ENCODE assay signal across 1 cellular context in the genomic region with DNA sequence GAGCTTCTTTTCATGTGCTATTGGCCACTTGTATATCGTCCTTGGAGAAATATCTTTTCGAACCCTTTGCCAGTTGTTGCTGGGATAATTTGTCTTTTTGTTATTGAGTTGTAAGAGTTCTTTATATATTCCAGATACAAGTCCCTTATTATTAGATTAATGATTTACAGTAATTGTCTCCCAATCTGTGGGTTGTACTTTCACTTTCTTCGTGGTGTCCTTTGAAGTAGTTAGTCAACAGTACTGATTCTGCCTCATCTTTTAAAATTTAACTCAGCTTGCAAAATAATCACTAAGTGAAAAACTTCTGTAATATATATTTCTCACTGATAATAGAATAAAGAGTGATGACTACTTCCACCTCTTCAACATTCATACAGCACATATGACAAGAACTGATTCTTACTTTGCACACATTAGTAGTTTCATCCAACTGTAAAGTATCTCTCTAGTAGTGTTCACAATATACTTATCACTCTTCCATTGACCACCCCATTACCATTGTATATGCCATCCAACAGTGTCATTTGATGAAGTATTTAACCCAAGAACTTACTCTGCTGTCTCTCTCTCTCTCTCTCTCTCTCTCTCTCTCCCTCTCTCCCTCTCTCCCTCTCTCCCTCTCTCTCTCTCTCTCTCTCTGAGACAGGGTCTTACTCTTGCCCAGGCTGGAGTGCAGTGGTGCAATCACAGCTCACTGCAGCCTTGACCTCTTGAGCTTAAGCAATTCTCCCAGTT.
A peak's percentile ranks its signal among the peaks of the same experiment; 100 is the strongest.
TF ChIP-seq lines count a peak whose summit lies in the region.

No MANE protein-coding gene starts in this region.

TF ChIP-seq in HepG2, 621 proteins besides CTCF, POLR2A, EP300 and RAD21 (continued from another document and continues in another):
- TF ChIP-seq, protein P1, sequence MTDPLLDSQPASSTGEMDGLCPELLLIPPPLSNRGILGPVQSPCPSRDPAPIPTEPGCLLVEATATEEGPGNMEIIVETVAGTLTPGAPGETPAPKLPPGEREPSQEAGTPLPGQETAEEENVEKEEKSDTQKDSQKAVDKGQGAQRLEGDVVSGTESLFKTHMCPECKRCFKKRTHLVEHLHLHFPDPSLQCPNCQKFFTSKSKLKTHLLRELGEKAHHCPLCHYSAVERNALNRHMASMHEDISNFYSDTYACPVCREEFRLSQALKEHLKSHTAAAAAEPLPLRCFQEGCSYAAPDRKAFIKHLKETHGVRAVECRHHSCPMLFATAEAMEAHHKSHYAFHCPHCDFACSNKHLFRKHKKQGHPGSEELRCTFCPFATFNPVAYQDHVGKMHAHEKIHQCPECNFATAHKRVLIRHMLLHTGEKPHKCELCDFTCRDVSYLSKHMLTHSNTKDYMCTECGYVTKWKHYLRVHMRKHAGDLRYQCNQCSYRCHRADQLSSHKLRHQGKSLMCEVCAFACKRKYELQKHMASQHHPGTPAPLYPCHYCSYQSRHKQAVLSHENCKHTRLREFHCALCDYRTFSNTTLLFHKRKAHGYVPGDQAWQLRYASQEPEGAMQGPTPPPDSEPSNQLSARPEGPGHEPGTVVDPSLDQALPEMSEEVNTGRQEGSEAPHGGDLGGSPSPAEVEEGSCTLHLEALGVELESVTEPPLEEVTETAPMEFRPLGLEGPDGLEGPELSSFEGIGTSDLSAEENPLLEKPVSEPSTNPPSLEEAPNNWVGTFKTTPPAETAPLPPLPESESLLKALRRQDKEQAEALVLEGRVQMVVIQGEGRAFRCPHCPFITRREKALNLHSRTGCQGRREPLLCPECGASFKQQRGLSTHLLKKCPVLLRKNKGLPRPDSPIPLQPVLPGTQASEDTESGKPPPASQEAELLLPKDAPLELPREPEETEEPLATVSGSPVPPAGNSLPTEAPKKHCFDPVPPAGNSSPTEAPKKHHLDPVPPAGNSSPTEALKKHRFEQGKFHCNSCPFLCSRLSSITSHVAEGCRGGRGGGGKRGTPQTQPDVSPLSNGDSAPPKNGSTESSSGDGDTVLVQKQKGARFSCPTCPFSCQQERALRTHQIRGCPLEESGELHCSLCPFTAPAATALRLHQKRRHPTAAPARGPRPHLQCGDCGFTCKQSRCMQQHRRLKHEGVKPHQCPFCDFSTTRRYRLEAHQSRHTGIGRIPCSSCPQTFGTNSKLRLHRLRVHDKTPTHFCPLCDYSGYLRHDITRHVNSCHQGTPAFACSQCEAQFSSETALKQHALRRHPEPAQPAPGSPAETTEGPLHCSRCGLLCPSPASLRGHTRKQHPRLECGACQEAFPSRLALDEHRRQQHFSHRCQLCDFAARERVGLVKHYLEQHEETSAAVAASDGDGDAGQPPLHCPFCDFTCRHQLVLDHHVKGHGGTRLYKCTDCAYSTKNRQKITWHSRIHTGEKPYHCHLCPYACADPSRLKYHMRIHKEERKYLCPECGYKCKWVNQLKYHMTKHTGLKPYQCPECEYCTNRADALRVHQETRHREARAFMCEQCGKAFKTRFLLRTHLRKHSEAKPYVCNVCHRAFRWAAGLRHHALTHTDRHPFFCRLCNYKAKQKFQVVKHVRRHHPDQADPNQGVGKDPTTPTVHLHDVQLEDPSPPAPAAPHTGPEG (CRISPR knock-in tag; IDR thresholded peaks at IDR 0.05): peak; percentile 70; the same call in 1 of the 2 replicates
- TF ChIP-seq EEA1 (CRISPR knock-in tag; IDR thresholded peaks at IDR 0.05; ENCODE audit: borderline replicate concordance): no peak
- TF ChIP-seq, protein P2, sequence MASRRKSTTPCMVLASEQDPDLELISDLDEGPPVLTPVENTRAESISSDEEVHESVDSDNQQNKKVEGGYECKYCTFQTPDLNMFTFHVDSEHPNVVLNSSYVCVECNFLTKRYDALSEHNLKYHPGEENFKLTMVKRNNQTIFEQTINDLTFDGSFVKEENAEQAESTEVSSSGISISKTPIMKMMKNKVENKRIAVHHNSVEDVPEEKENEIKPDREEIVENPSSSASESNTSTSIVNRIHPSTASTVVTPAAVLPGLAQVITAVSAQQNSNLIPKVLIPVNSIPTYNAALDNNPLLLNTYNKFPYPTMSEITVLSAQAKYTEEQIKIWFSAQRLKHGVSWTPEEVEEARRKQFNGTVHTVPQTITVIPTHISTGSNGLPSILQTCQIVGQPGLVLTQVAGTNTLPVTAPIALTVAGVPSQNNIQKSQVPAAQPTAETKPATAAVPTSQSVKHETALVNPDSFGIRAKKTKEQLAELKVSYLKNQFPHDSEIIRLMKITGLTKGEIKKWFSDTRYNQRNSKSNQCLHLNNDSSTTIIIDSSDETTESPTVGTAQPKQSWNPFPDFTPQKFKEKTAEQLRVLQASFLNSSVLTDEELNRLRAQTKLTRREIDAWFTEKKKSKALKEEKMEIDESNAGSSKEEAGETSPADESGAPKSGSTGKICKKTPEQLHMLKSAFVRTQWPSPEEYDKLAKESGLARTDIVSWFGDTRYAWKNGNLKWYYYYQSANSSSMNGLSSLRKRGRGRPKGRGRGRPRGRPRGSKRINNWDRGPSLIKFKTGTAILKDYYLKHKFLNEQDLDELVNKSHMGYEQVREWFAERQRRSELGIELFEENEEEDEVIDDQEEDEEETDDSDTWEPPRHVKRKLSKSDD (CRISPR knock-in tag; IDR thresholded peaks at IDR 0.05; ENCODE audit: low read depth): no peak
- TF ChIP-seq, protein P3, sequence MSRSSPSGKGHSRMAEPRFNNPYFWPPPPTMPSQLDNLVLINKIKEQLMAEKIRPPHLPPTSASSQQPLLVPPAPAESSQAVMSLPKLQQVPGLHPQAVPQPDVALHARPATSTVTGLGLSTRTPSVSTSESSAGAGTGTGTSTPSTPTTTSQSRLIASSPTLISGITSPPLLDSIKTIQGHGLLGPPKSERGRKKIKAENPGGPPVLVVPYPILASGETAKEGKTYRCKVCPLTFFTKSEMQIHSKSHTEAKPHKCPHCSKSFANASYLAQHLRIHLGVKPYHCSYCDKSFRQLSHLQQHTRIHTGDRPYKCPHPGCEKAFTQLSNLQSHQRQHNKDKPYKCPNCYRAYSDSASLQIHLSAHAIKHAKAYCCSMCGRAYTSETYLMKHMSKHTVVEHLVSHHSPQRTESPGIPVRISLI (CRISPR knock-in tag; IDR thresholded peaks at IDR 0.05; ENCODE audit: borderline replicate concordance): peak; percentile 85; the same call in 1 of the 2 replicates
- no peak for TF ChIP-seq HNRNPL (IDR thresholded peaks at IDR 0.05; ENCODE audit: low read depth, low read length)
- no peak for TF ChIP-seq ATM (IDR thresholded peaks at IDR 0.05; ENCODE audit: borderline replicate concordance)
- no peak for TF ChIP-seq ZNF160 (CRISPR knock-in tag; IDR thresholded peaks at IDR 0.05)
- TF ChIP-seq ZSCAN9 (CRISPR knock-in tag; IDR thresholded peaks at IDR 0.05; ENCODE audit: borderline replicate concordance): no peak
- no peak for TF ChIP-seq NFIB (CRISPR knock-in tag; IDR thresholded peaks at IDR 0.05; ENCODE audit: borderline replicate concordance)
- TF ChIP-seq JDP2 (CRISPR knock-in tag; IDR thresholded peaks at IDR 0.05; ENCODE audit: borderline replicate concordance): no peak
- TF ChIP-seq ZNF24 (IDR thresholded peaks at IDR 0.05): no peak
- TF ChIP-seq ZNF556 (CRISPR knock-in tag; IDR thresholded peaks at IDR 0.05; ENCODE audit: borderline replicate concordance): peak; percentile 44; the same call in 1 of the 2 replicates
- TF ChIP-seq DR1 (CRISPR knock-in tag; IDR thresholded peaks at IDR 0.05): no peak
- no peak for TF ChIP-seq ELF3 (CRISPR knock-in tag; IDR thresholded peaks at IDR 0.05)
- no peak for TF ChIP-seq TBL1XR1 (IDR thresholded peaks at IDR 0.05; ENCODE audit: borderline replicate concordance, low read length, partially characterized antibody)
- peak; percentile 86 for TF ChIP-seq GATAD2A (CRISPR knock-in tag; IDR thresholded peaks at IDR 0.05)
- TF ChIP-seq SOX5 (CRISPR knock-in tag; IDR thresholded peaks at IDR 0.05; ENCODE audit: borderline replicate concordance): no peak; the same call in 1 of the 2 replicates
- 0 out of 2 replicates have a peak, but pooled peaks have one; percentile 40 for TF ChIP-seq ZNF343 (CRISPR knock-in tag; IDR thresholded peaks at IDR 0.05)
- TF ChIP-seq, protein P4, sequence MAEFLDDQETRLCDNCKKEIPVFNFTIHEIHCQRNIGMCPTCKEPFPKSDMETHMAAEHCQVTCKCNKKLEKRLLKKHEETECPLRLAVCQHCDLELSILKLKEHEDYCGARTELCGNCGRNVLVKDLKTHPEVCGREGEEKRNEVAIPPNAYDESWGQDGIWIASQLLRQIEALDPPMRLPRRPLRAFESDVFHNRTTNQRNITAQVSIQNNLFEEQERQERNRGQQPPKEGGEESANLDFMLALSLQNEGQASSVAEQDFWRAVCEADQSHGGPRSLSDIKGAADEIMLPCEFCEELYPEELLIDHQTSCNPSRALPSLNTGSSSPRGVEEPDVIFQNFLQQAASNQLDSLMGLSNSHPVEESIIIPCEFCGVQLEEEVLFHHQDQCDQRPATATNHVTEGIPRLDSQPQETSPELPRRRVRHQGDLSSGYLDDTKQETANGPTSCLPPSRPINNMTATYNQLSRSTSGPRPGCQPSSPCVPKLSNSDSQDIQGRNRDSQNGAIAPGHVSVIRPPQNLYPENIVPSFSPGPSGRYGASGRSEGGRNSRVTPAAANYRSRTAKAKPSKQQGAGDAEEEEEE (CRISPR knock-in tag; IDR thresholded peaks at IDR 0.05; ENCODE audit: borderline replicate concordance): no peak
- TF ChIP-seq CHD2 (IDR thresholded peaks at IDR 0.05; ENCODE audit: low read depth, low read length): no peak
- no peak for TF ChIP-seq ARHGAP35 (CRISPR knock-in tag; IDR thresholded peaks at IDR 0.05; ENCODE audit: borderline replicate concordance)
- no peak for TF ChIP-seq ZNF850 (CRISPR knock-in tag; conservative IDR thresholded peaks at IDR 0.05)
- TF ChIP-seq ZNF143 (CRISPR knock-in tag; IDR thresholded peaks at IDR 0.05): no peak
- 0 out of 4 replicates have a peak, but pooled peaks of 1 of the 2 experiments have one; percentile 27 for TF ChIP-seq KLF16 (CRISPR knock-in tag; IDR thresholded peaks at IDR 0.05)
- TF ChIP-seq U2AF1 (optimal IDR thresholded peaks at IDR 0.05; ENCODE audit: low read depth, low read length): no peak
- TF ChIP-seq, protein P5, sequence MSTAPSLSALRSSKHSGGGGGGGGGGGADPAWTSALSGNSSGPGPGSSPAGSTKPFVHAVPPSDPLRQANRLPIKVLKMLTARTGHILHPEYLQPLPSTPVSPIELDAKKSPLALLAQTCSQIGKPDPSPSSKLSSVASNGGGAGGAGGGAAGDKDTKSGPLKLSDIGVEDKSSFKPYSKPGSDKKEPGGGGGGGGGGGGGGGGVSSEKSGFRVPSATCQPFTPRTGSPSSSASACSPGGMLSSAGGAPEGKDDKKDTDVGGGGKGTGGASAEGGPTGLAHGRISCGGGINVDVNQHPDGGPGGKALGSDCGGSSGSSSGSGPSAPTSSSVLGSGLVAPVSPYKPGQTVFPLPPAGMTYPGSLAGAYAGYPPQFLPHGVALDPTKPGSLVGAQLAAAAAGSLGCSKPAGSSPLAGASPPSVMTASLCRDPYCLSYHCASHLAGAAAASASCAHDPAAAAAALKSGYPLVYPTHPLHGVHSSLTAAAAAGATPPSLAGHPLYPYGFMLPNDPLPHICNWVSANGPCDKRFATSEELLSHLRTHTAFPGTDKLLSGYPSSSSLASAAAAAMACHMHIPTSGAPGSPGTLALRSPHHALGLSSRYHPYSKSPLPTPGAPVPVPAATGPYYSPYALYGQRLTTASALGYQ (CRISPR knock-in tag; IDR thresholded peaks at IDR 0.05): 0 out of 2 replicates have a peak, but pooled peaks have one; percentile 51
- TF ChIP-seq, protein P6, sequence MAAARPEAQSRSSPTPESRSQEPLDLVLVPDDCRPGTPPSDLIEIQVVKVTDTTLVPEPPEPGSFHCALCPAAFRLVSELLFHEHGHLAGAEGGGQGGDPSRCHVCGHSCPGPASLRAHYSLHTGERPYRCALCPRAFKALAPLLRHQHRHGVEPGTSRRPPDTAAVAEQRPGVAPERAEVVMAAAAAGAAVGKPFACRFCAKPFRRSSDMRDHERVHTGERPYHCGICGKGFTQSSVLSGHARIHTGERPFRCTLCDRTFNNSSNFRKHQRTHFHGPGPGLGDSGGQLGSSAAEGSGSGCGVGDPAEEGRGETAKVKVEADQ (CRISPR knock-in tag; IDR thresholded peaks at IDR 0.05; ENCODE audit: borderline replicate concordance): no peak
- no peak for TF ChIP-seq TBP (CRISPR knock-in tag; IDR thresholded peaks at IDR 0.05)
- peak; percentile 53; the same call in 1 of the 2 replicates for TF ChIP-seq BCL6 (CRISPR knock-in tag; IDR thresholded peaks at IDR 0.05)
- TF ChIP-seq ZNF44 (CRISPR knock-in tag; IDR thresholded peaks at IDR 0.05): no peak
- peak; percentile 71; the same call in 1 of the 2 replicates for TF ChIP-seq PCBP1 (IDR thresholded peaks at IDR 0.05; ENCODE audit: borderline replicate concordance, low read depth, low read length)
- TF ChIP-seq HCFC1 (IDR thresholded peaks at IDR 0.05; ENCODE audit: low read depth, low read length): no peak
- no peak for TF ChIP-seq PCBP2 (optimal IDR thresholded peaks at IDR 0.05; ENCODE audit: low read depth, low read length, poor library complexity, severe bottlenecking)
- TF ChIP-seq ZNF577 (CRISPR knock-in tag; IDR thresholded peaks at IDR 0.05; ENCODE audit: borderline replicate concordance, low read depth): no peak
- TF ChIP-seq, protein P7, sequence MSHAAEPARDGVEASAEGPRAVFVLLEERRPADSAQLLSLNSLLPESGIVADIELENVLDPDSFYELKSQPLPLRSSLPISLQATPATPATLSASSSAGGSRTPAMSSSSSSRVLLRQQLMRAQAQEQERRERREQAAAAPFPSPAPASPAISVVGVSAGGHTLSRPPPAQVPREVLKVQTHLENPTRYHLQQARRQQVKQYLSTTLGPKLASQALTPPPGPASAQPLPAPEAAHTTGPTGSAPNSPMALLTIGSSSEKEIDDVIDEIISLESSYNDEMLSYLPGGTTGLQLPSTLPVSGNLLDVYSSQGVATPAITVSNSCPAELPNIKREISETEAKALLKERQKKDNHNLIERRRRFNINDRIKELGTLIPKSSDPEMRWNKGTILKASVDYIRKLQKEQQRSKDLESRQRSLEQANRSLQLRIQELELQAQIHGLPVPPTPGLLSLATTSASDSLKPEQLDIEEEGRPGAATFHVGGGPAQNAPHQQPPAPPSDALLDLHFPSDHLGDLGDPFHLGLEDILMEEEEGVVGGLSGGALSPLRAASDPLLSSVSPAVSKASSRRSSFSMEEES (CRISPR knock-in tag; IDR thresholded peaks at IDR 0.05): no peak
- TF ChIP-seq HMG20B (CRISPR knock-in tag; conservative IDR thresholded peaks at IDR 0.05): no peak; the same call in 1 of the 2 replicates
- peak; percentile 25; the same call in 1 of the 2 replicates for TF ChIP-seq ZMYM2 (CRISPR knock-in tag; IDR thresholded peaks at IDR 0.05)
- TF ChIP-seq ZNF10 (CRISPR knock-in tag; IDR thresholded peaks at IDR 0.05; ENCODE audit: borderline replicate concordance, low read depth): no peak
- no peak for TF ChIP-seq ZNF274 (CRISPR knock-in tag; IDR thresholded peaks at IDR 0.05)
- no peak for TF ChIP-seq TAF15 (IDR thresholded peaks at IDR 0.05; ENCODE audit: low read depth, low read length, poor library complexity, severe bottlenecking)
- TF ChIP-seq ZBTB20 (CRISPR knock-in tag; IDR thresholded peaks at IDR 0.05; ENCODE audit: borderline replicate concordance, low read depth): no peak
- TF ChIP-seq, protein P8, sequence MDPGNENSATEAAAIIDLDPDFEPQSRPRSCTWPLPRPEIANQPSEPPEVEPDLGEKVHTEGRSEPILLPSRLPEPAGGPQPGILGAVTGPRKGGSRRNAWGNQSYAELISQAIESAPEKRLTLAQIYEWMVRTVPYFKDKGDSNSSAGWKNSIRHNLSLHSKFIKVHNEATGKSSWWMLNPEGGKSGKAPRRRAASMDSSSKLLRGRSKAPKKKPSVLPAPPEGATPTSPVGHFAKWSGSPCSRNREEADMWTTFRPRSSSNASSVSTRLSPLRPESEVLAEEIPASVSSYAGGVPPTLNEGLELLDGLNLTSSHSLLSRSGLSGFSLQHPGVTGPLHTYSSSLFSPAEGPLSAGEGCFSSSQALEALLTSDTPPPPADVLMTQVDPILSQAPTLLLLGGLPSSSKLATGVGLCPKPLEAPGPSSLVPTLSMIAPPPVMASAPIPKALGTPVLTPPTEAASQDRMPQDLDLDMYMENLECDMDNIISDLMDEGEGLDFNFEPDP (CRISPR knock-in tag; conservative IDR thresholded peaks at IDR 0.05): no peak
- TF ChIP-seq ZNF776 (CRISPR knock-in tag; IDR thresholded peaks at IDR 0.05): no peak
- TF ChIP-seq ZNF230 (CRISPR knock-in tag; IDR thresholded peaks at IDR 0.05): no peak
- TF ChIP-seq ZNF724P (CRISPR knock-in tag; IDR thresholded peaks at IDR 0.05; ENCODE audit: borderline replicate concordance): no peak
